Comparison of ENCODE assay signal across 8 cellular contexts in genomic region chr3:69425249-69425648, GRCh38. TPM values are rescaled to one million over a fixed set of nuclear protein-coding genes. Genes with fewer than 3 reads are reported as not detected.
DNase-seq lines count a peak whose midpoint lies in the region; ATAC-seq and TF ChIP-seq lines count a peak whose summit lies in the region.

No MANE protein-coding gene starts in this region.

- peaks cover 0 to 4% of the 10 kb centered on the region in 2 experiments; a peak in 1 of 4 replicates for H3K4me1 ChIP-seq in HCT116 (ENCODE audit: control insufficient read depth in 1 of 2, insufficient read depth in 2 of 2, low read length in 2 of 2)
- peaks cover 7 to 16% of the 10 kb centered on the region in 2 donors for H3K4me1 ChIP-seq in left lung

- H3K27me3 ChIP-seq in HCT116 (ENCODE audit: insufficient read depth, low read length), result no peaks in the 10 kb centered on the region
- no peaks in the 10 kb centered on the region for H3K27me3 ChIP-seq in left lung

- no peaks in the 10 kb centered on the region for H3K79me2 ChIP-seq in HCT116 (ENCODE audit: insufficient read depth, low read length)

- peaks cover 2% of the 10 kb centered on the region for H3K27me3 Mint-ChIP-seq in activated T-cell treated with anti-CD3 and anti-CD28 coated beads, Interleukin-2, amount 50 U/mL, for 4 hours (ENCODE audit: low read depth)

- RAD21 ChIA-PET in HCT116 (lab: Charles Lee; ENCODE audit: low non-redundant PET in 1 of 2, low total read pairs in 2 of 2, uncharacterized antibody in 2 of 2, unreplicated experiment in 2 of 2), result no interaction called here

- intact Hi-C loops in HCT116 (cut with micrococcal nuclease), result loop anchor here (1.0 kb wide), 3 partner anchors 101 to 304 kb away; no protein-coding TSS in a partner anchor
- intact Hi-C loops in left lung (cut with DNase I), result loop anchor here in 1 of 2 donors (10.0 kb wide), 1 partner anchor 100 kb away; no protein-coding TSS in a partner anchor

- H3K4me3 ChIP-seq in HCT116 (replicated peaks in 1 of 2; ENCODE audit: low read depth in 1 of 2, low read length in 2 of 2) (no peak overlapping the region), astrocyte of the spinal cord (ENCODE audit: low read depth, low read length) (no peak overlapping the region), left lung (no peak overlapping the region)

- DNase-seq in activated T-cell treated with anti-CD3 and anti-CD28 coated beads, Interleukin-2, amount 50 U/mL, for 4 hours, result peak; percentile 6
- DNase-seq in activated T-cell treated with anti-CD3 and anti-CD28 coated beads, Interleukin-2, amount 50 U/mL, for 1 hour, result no peak
- DNase-seq in HCT116 (ENCODE audit: low read depth, low spot score) (peak; percentile 21), MV-4-11 (lab: John Stamatoyannopoulos, UW) (peak; percentile 16), astrocyte of the spinal cord (ENCODE audit: low read depth, low spot score) (peak; percentile 34), left lung (no peak), RWPE1 (ENCODE audit: low spot score) (no peak)

- no peaks in the 10 kb centered on the region for H3K4me1 Mint-ChIP-seq in activated T-cell treated with anti-CD3 and anti-CD28 coated beads, Interleukin-2, amount 50 U/mL, for 4 hours (ENCODE audit: low read depth)

- ATAC-seq in activated T-cell treated with anti-CD3 and anti-CD28 coated beads, Interleukin-2, amount 50 U/mL, for 4 hours, result peak; percentile 69 to 74
- ATAC-seq in HCT116 (peak; percentile 82), left lung (peak; percentile 88), GM18870 (IDR thresholded peaks at IDR 0.05; ENCODE audit: unreplicated experiment) (no peak)

- POLR2A ChIA-PET in HCT116 (lab: Charles Lee), result no interaction called here
- POLR2A ChIA-PET in RWPE1 (lab: Yijun Ruan, JAX; ENCODE audit: low non-redundant PET), result no interaction called here

- H3K9ac ChIP-seq in HCT116 (ENCODE audit: low read length), result no peak overlapping the region

- H3K4me3 Mint-ChIP-seq in activated T-cell treated with anti-CD3 and anti-CD28 coated beads, Interleukin-2, amount 50 U/mL, for 4 hours, result no peak overlapping the region

- no peaks in the 10 kb centered on the region for H4K20me1 ChIP-seq in HCT116 (ENCODE audit: insufficient read depth)

- in situ Hi-C loops in astrocyte of the spinal cord (cut with HindIII; ENCODE audit: low sequenced_read_pairs), result no loop called here

- peak; percentile 60 for TF ChIP-seq RAD21 in HCT116 (IDR thresholded peaks at IDR 0.05; ENCODE audit: low read depth)

- no peaks in the 10 kb centered on the region for H3K36me3 ChIP-seq in HCT116 (ENCODE audit: control insufficient read depth in 1 of 2, insufficient read depth in 2 of 2, low read length in 2 of 2)
- no peaks in the 10 kb centered on the region for H3K36me3 ChIP-seq in left lung

- no TSS peak for BruUV-seq in HCT116 (replicated peaks; lab: Mats Ljungman, UMichigan)

- CTCF ChIA-PET in HCT116 (lab: Charles Lee), result interaction anchor here (1.0 to 4.6 kb wide), 6 partner anchors 14 to 304 kb away, joined by 3 to 27 read pairs (median 4); no protein-coding TSS in a partner anchor
- CTCF ChIA-PET in RWPE1 (lab: Yijun Ruan, JAX), result no interaction called here

- TF ChIP-seq POLR2A in HCT116 (IDR thresholded peaks at IDR 0.05; ENCODE audit: borderline replicate concordance, extremely low read depth, insufficient read depth, insufficient read length), result no peak

- H3K9me3 ChIP-seq in HCT116 (ENCODE audit: control insufficient read depth in 1 of 2, insufficient read depth in 1 of 2, low read depth in 1 of 2, low read length in 2 of 2) (no peaks in the 10 kb centered on the region), left lung (no peaks in the 10 kb centered on the region)

- H2AFZ ChIP-seq in HCT116 (ENCODE audit: low read depth, low read length, poor library complexity, severe bottlenecking), result no peak overlapping the region

- peak; percentile 34 to 60 (median 56); a peak in 5 of 6 replicates for TF ChIP-seq CTCF in HCT116 (IDR thresholded peaks at IDR 0.05 in 2 of 3, conservative IDR thresholded peaks at IDR 0.05 in 1 of 3; ENCODE audit: borderline replicate concordance in 1 of 3, insufficient read depth in 1 of 3, low read depth in 2 of 3, low read length in 2 of 3)
- TF ChIP-seq CTCF in astrocyte of the spinal cord (IDR thresholded peaks at IDR 0.05; ENCODE audit: low read depth, low read length), result peak; percentile 72
- peak; percentile 37 to 52 for TF ChIP-seq CTCF in left lung (IDR thresholded peaks at IDR 0.05)
- no peak; the same call in 1 of the 2 replicates for TF ChIP-seq CTCF in RWPE1 (conservative IDR thresholded peaks at IDR 0.05; ENCODE audit: low read depth)

- H3K27ac ChIP-seq in HCT116 (ENCODE audit: low read depth, low read length) (no peak overlapping the region), left lung (no peak overlapping the region), RWPE1 (no peak overlapping the region)

- H3K9me3 Mint-ChIP-seq in activated T-cell treated with anti-CD3 and anti-CD28 coated beads, Interleukin-2, amount 50 U/mL, for 4 hours, result no peaks in the 10 kb centered on the region

- no peak overlapping the region for H3K4me2 ChIP-seq in HCT116 (ENCODE audit: low read length)

- no peaks in the 10 kb centered on the region for H3K36me3 Mint-ChIP-seq in activated T-cell treated with anti-CD3 and anti-CD28 coated beads, Interleukin-2, amount 50 U/mL, for 4 hours (ENCODE audit: insufficient read depth)

- H3K9me2 ChIP-seq in HCT116 (ENCODE audit: insufficient read depth), result no peaks in the 10 kb centered on the region

TF ChIP-seq in HCT116, 20 proteins besides CTCF, POLR2A, EP300 and RAD21:
- TF ChIP-seq ZFX (IDR thresholded peaks at IDR 0.05) (no peak), JUND (IDR thresholded peaks at IDR 0.05) (no peak), EZH2 (IDR thresholded peaks at IDR 0.05) (no peak), EGR1 (IDR thresholded peaks at IDR 0.05; ENCODE audit: low read depth) (no peak), CBX3 (IDR thresholded peaks at IDR 0.05; ENCODE audit: low read depth) (no peak), FOSL1 (IDR thresholded peaks at IDR 0.05; ENCODE audit: low read depth) (no peak), ELF1 (IDR thresholded peaks at IDR 0.05; ENCODE audit: borderline replicate concordance, low read depth) (no peak), SRF (IDR thresholded peaks at IDR 0.05; ENCODE audit: low read depth) (no peak), MAX (IDR thresholded peaks at IDR 0.05) (no peak)
- TF ChIP-seq, protein P1, sequence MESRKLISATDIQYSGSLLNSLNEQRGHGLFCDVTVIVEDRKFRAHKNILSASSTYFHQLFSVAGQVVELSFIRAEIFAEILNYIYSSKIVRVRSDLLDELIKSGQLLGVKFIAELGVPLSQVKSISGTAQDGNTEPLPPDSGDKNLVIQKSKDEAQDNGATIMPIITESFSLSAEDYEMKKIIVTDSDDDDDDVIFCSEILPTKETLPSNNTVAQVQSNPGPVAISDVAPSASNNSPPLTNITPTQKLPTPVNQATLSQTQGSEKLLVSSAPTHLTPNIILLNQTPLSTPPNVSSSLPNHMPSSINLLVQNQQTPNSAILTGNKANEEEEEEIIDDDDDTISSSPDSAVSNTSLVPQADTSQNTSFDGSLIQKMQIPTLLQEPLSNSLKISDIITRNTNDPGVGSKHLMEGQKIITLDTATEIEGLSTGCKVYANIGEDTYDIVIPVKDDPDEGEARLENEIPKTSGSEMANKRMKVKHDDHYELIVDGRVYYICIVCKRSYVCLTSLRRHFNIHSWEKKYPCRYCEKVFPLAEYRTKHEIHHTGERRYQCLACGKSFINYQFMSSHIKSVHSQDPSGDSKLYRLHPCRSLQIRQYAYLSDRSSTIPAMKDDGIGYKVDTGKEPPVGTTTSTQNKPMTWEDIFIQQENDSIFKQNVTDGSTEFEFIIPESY (IDR thresholded peaks at IDR 0.05; ENCODE audit: extremely low read depth, insufficient replicate concordance, low read length), result no peak

RNA-seq across cellular contexts. Expression of gene FRMD4B, which starts 39.4 kb away (rescaled TPM):
- total RNA-seq in activated T-cell treated with anti-CD3 and anti-CD28 coated beads, Interleukin-2, amount 50 U/mL, for 4 hours, result 10 to 100 TPM; 16.3 to 24.6 (median 23.6) TPM
- 2.0 TPM for total RNA-seq in HCT116 (2021; ENCODE audit: unreplicated experiment)
- 0.54 and 0.87 TPM in 2 replicates for polyA plus RNA-seq in HCT116 (2012)
- total RNA-seq in left lung, result 10 to 100 TPM; 49.0 to 70.6 TPM

Comparison
In these comparisons a context has a peak if more than half of its experiments do, and no peak if none do; other contexts are left out.
1. DNase-seq: peak in activated T-cell treated with anti-CD3 and anti-CD28 coated beads, Interleukin-2, amount 50 U/mL, for 4 hours (single experiment), HCT116 (single experiment), MV-4-11 (single experiment) and astrocyte of the spinal cord (single experiment); none in activated T-cell treated with anti-CD3 and anti-CD28 coated beads, Interleukin-2, amount 50 U/mL, for 1 hour (single experiment), left lung (0 of 2) and RWPE1 (single experiment).